Comparison of ENCODE assay signal across 13 cellular contexts in genomic region chr10:124075116-124075955, GRCh38. TPM values are rescaled to one million over a fixed set of nuclear protein-coding genes. Genes with fewer than 3 reads are reported as not detected.
A peak's percentile ranks its signal among the peaks of the same experiment; 100 is the strongest.
DNase-seq lines count a peak whose midpoint lies in the region; ATAC-seq and TF ChIP-seq lines count a peak whose summit lies in the region.
"Had no signal": no experiment of that assay in that cellular context is flagged by ENCODE, and none has a peak within 500 bp of the region (broad histone marks: within the 10 kb centered on the region; RNA-seq: fewer than 3 reads in every experiment).

No MANE protein-coding gene starts in this region.

- H3K27ac ChIP-seq in Peyer's patch = peak overlapping the region in 3 of 4 donors; percentile 16 to 72 (median 25)
- H3K27ac ChIP-seq in gastroesophageal sphincter = peak overlapping the region in 3 of 4 donors; percentile 66 to 69 (median 69)

- no peak overlapping the region for H3K4me3 ChIP-seq in Peyer's patch
- no peak overlapping the region for H3K4me3 ChIP-seq in gastroesophageal sphincter

- ATAC-seq in gastroesophageal sphincter (no peak), HG02970 (IDR thresholded peaks at IDR 0.05; ENCODE audit: low FRiP score, unreplicated experiment) (no peak)

- TF ChIP-seq POLR2A in Peyer's patch (IDR thresholded peaks at IDR 0.05) (no peak), gastroesophageal sphincter (IDR thresholded peaks at IDR 0.05) (no peak)

- no peak for TF ChIP-seq EP300 in gastroesophageal sphincter (IDR thresholded peaks at IDR 0.05)

- no peaks in the 10 kb centered on the region for H3K36me3 ChIP-seq in Peyer's patch
- H3K36me3 ChIP-seq in gastroesophageal sphincter = no peaks in the 10 kb centered on the region

- H3K9me3 ChIP-seq in Peyer's patch = no peaks in the 10 kb centered on the region
- no peaks in the 10 kb centered on the region for H3K9me3 ChIP-seq in gastroesophageal sphincter

- H3K27me3 ChIP-seq in Peyer's patch (no peaks in the 10 kb centered on the region), gastroesophageal sphincter (no peaks in the 10 kb centered on the region)

- TF ChIP-seq CTCF in CD14-positive monocyte (IDR thresholded peaks at IDR 0.05) = no peak
- TF ChIP-seq CTCF in Peyer's patch (IDR thresholded peaks at IDR 0.05) = no peak
- TF ChIP-seq CTCF in gastroesophageal sphincter (IDR thresholded peaks at IDR 0.05) = no peak
- no peak for TF ChIP-seq CTCF in osteocyte (IDR thresholded peaks at IDR 0.05)
- TF ChIP-seq CTCF in Calu3 (IDR thresholded peaks at IDR 0.05; ENCODE audit: unreplicated experiment) = no peak

- H3K4me1 ChIP-seq in Peyer's patch (peaks cover 0 to 44% (median 8%) of the 10 kb centered on the region in 4 donors), gastroesophageal sphincter (peaks cover 5 to 98% (median 23%) of the 10 kb centered on the region in 3 donors)

- peak overlapping the region in 1 of 2 donors; percentile 61 for H3K4me3 Mint-ChIP-seq in CD14-positive monocyte
- no peak overlapping the region for H3K4me3 Mint-ChIP-seq in osteocyte (ENCODE audit: unreplicated experiment)
- no peak overlapping the region for H3K4me3 Mint-ChIP-seq in Calu3 (ENCODE audit: low read depth, unreplicated experiment)

- CTCF ChIA-PET in Calu3 (lab: Charles Lee) = no interaction called here

- H3K27me3 Mint-ChIP-seq in CD14-positive monocyte (ENCODE audit: low read depth in 3 of 3) (peaks cover 6 to 16% (median 8%) of the 10 kb centered on the region in 3 donors), osteocyte (ENCODE audit: unreplicated experiment) (no peaks in the 10 kb centered on the region), Calu3 (ENCODE audit: unreplicated experiment) (no peaks in the 10 kb centered on the region)

- no TSS peak for BruUV-seq in Calu3 (replicated peaks; lab: Mats Ljungman, UMichigan)

- peak overlapping the region; percentile 31 to 93 (median 77) for H3K27ac Mint-ChIP-seq in CD14-positive monocyte
- peak overlapping the region; percentile 77 for H3K27ac Mint-ChIP-seq in osteocyte (ENCODE audit: unreplicated experiment)
- H3K27ac Mint-ChIP-seq in Calu3 (ENCODE audit: unreplicated experiment) = no peak overlapping the region

- intact Hi-C loops in CD14-positive monocyte (cut with micrococcal nuclease) = no loop called here
- intact Hi-C loops in Calu3 (cut with micrococcal nuclease; ENCODE audit: unreplicated experiment) = no loop called here

- peaks cover 55% of the 10 kb centered on the region for H3K4me1 Mint-ChIP-seq in CD14-positive monocyte
- H3K4me1 Mint-ChIP-seq in osteocyte (ENCODE audit: unreplicated experiment) = peaks cover 44% of the 10 kb centered on the region
- no peaks in the 10 kb centered on the region for H3K4me1 Mint-ChIP-seq in Calu3 (ENCODE audit: low read depth, unreplicated experiment)

- WGBS in gastroesophageal sphincter (ENCODE audit: low coverage in 1 of 2), 2 donors = 7 to 38% methylated on average over 3 to 8 of the region's 12 CpGs

- DNase-seq in CD14-positive monocyte (ENCODE audit: low spot score) (no peak), Peyer's patch (no peak), osteocyte (ENCODE audit: extremely low spot score, unreplicated experiment) (no peak), RKO (ENCODE audit: low spot score) (no peak), Calu3 (no peak)
- DNase-seq in activated CD4-positive, alpha-beta T cell treated with anti-CD3 and anti-CD28 coated beads for 4 hours = no peak
- DNase-seq: activated effector memory CD4-positive, alpha-beta T cell treated with anti-CD3 and anti-CD28 coated beads, Interleukin-2, amount 50 U/mL, for 16 hours; central memory CD4-positive, alpha-beta T cell; erythroblast; NCI-H1930; stimulated activated CD4-positive, alpha-beta T cell treated with anti-CD3 and anti-CD28 coated beads, Interleukin-12 subunit alpha, Interleukin-12 subunit beta, amount 100 ng/mL, for 4 hours had no signal

- peaks cover 65 to 83% of the 10 kb centered on the region in 2 donors for H3K36me3 Mint-ChIP-seq in CD14-positive monocyte
- peaks cover 3% of the 10 kb centered on the region for H3K36me3 Mint-ChIP-seq in osteocyte (ENCODE audit: unreplicated experiment)
- no peaks in the 10 kb centered on the region for H3K36me3 Mint-ChIP-seq in Calu3 (ENCODE audit: insufficient read depth, unreplicated experiment)

- peaks cover 0 to 2% (median 0%) of the 10 kb centered on the region in 7 donors for H3K9me3 Mint-ChIP-seq in CD14-positive monocyte
- no peaks in the 10 kb centered on the region for H3K9me3 Mint-ChIP-seq in osteocyte (ENCODE audit: unreplicated experiment)
- H3K9me3 Mint-ChIP-seq in Calu3 (ENCODE audit: low read depth, unreplicated experiment) = no peaks in the 10 kb centered on the region

RNA-seq across cellular contexts. Expression of gene CHST15, which starts 18.1 kb away (rescaled TPM):
- polyA plus RNA-seq in CD14-positive monocyte = 10 to 100 TPM; 54.4 to 87.5 TPM
- total RNA-seq in Peyer's patch = 10 to 100 TPM in 2 of 4 donors, 1 to 10 TPM in 2; 3.9 to 55.3 (median 10.9) TPM
- 10 to 100 TPM; 63.5 to 87.5 (median 74.3) TPM for total RNA-seq in gastroesophageal sphincter
- 66.3 and 73.6 TPM in 2 replicates for total RNA-seq in osteocyte
- total RNA-seq in Calu3 (2022) = 18.3 and 19.3 TPM in 2 replicates
